Comparison of ENCODE assay signal across 25 cellular contexts in the genomic region with DNA sequence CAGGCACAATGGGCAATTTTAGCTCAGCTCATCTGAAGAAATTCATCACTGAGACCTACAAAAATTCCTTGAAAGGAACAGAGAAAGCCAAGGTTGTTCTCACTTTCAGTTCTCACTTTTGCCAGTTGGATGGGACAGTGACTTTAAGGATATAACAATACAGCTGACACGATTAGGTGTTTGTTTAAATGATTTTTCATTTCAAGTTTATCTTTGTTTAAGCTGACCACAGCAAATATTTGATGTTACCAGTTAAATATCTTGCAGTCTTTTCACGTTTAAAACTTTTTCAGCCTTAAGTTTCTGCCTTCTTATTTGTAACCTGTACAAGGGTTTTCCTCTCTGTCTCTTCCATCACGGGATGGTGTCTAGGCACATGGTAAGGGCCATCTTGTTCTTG.
"Had no signal": no experiment of that assay in that cellular context is flagged by ENCODE, and none has a peak within 500 bp of the region (broad histone marks: within the 10 kb centered on the region; RNA-seq: fewer than 3 reads in every experiment).

No MANE protein-coding gene starts in this region.

- H3K9me3 Mint-ChIP-seq: effector memory CD8-positive, alpha-beta T cell; memory B cell; natural killer cell; stimulated activated memory B cell treated with anti-CD40 and anti-IgM and Interleukin-4, amounts not matched to agents 10 μg/mL and 1 μg/mL and 100 μg/mL, for 72 hours had no signal

- DNase-seq: colonic mucosa; dermis blood vessel endothelial cell; effector memory CD8-positive, alpha-beta T cell; erythroblast; heart left ventricle; kidney; natural killer cell; posterior cingulate gyrus; psoas muscle; right cardiac atrium; spleen; stimulated activated CD4-positive, alpha-beta T cell treated with anti-CD3 and anti-CD28 coated beads, Interleukin-4, amount 100 ng/mL, for 4 hours; stimulated activated naive CD8-positive, alpha-beta T cell treated with anti-CD3 and anti-CD28 coated beads, Interleukin-15, Interleukin-2, amounts not matched to agents 100 U/mL and 50 U/mL, for 24 hours; upper lobe of left lung had no signal

- H3K36me3 ChIP-seq: colonic mucosa, heart left ventricle, spleen, thoracic aorta, tibial nerve, upper lobe of left lung had no signal

- H3K4me2 ChIP-seq: hepatocyte had no signal

- H3K9me3 ChIP-seq: colonic mucosa, psoas muscle, thoracic aorta, tibial nerve, upper lobe of left lung had no signal

- ATAC-seq: effector memory CD8-positive, alpha-beta T cell; heart left ventricle; left lobe of liver; natural killer cell; psoas muscle; right cardiac atrium; stimulated activated memory B cell treated with anti-CD40 and anti-IgM and Interleukin-4, amounts not matched to agents 10 μg/mL and 1 μg/mL and 100 μg/mL, for 72 hours; stimulated activated naive CD8-positive, alpha-beta T cell treated with anti-CD3 and anti-CD28 coated beads, Interleukin-15, Interleukin-2, amounts not matched to agents 100 U/mL and 50 U/mL, for 24 hours had no signal

- H3K4me3 ChIP-seq: colonic mucosa, heart left ventricle, hepatocyte, lung, psoas muscle, skin epidermis, spleen, thoracic aorta, tibial nerve, upper lobe of left lung had no signal

- H3K36me3 Mint-ChIP-seq: memory B cell; natural killer cell; stimulated activated memory B cell treated with anti-CD40 and anti-IgM and Interleukin-4, amounts not matched to agents 10 μg/mL and 1 μg/mL and 100 μg/mL, for 72 hours had no signal

- H3K27me3 Mint-ChIP-seq: effector memory CD8-positive, alpha-beta T cell; stimulated activated memory B cell treated with anti-CD40 and anti-IgM and Interleukin-4, amounts not matched to agents 10 μg/mL and 1 μg/mL and 100 μg/mL, for 72 hours had no signal

- H3K27ac Mint-ChIP-seq: effector memory CD8-positive, alpha-beta T cell; memory B cell; natural killer cell; stimulated activated memory B cell treated with anti-CD40 and anti-IgM and Interleukin-4, amounts not matched to agents 10 μg/mL and 1 μg/mL and 100 μg/mL, for 72 hours had no signal

- H3K27me3 ChIP-seq: colonic mucosa, heart left ventricle, hepatocyte, spleen, tibial nerve, upper lobe of left lung had no signal

- H3K27ac ChIP-seq: colonic mucosa, heart left ventricle, hepatocyte, psoas muscle, skin epidermis, spleen, thoracic aorta, tibial nerve, upper lobe of left lung had no signal

- H3K4me1 ChIP-seq: colonic mucosa, spleen, upper lobe of left lung had no signal

- H3K79me2 ChIP-seq: hepatocyte had no signal

- H3K4me3 Mint-ChIP-seq: effector memory CD8-positive, alpha-beta T cell; memory B cell; natural killer cell; stimulated activated memory B cell treated with anti-CD40 and anti-IgM and Interleukin-4, amounts not matched to agents 10 μg/mL and 1 μg/mL and 100 μg/mL, for 72 hours had no signal

- H2AFZ ChIP-seq: hepatocyte had no signal

- H3K4me1 Mint-ChIP-seq: memory B cell; stimulated activated memory B cell treated with anti-CD40 and anti-IgM and Interleukin-4, amounts not matched to agents 10 μg/mL and 1 μg/mL and 100 μg/mL, for 72 hours had no signal

- FAIRE-seq: endometrium, frontal cortex, kidney, urothelium cell line had no signal
